16 cellular contexts compared by ENCODE assay signal in genomic region chr17:41529491-41529915, GRCh38. TPM values are rescaled to one million over a fixed set of nuclear protein-coding genes. Genes with fewer than 3 reads are reported as not detected.
DNase-seq lines count a peak whose midpoint lies in the region; ATAC-seq and TF ChIP-seq lines count a peak whose summit lies in the region.
"Had no signal": no experiment of that assay in that cellular context is flagged by ENCODE, and none has a peak within 500 bp of the region (broad histone marks: within the 10 kb centered on the region; RNA-seq: fewer than 3 reads in every experiment).

No MANE protein-coding gene starts in this region.

- no peak for TF ChIP-seq EP300 in SK-N-SH (IDR thresholded peaks at IDR 0.05; ENCODE audit: borderline replicate concordance in 1 of 2, low read depth in 1 of 2, low read length in 1 of 2)

- no peak for TF ChIP-seq RAD21 in SK-N-SH (IDR thresholded peaks at IDR 0.05; ENCODE audit: low read length)

- H3K4me1 ChIP-seq in SK-N-SH (ENCODE audit: control insufficient read depth in 1 of 2, insufficient read depth in 2 of 2, low read depth in 1 of 2, low read length in 1 of 2) (peaks cover 25 to 43% of the 10 kb centered on the region in 2 experiments), lower lobe of right lung (peaks cover 13% of the 10 kb centered on the region)

- peaks cover 0 to 3% of the 10 kb centered on the region in 2 donors for H3K4me1 Mint-ChIP-seq in natural killer cell treated with Interleukin-12 subunit alpha and Interleukin-12 subunit beta and Interleukin-15 and Interleukin-18, amount 100 ng/mL, for 72 hours (ENCODE audit: low read depth in 2 of 2)

- intact Hi-C loops in lower lobe of right lung (cut with DNase I): no loop called here

- peak overlapping the region; percentile 64 for H3K4me2 ChIP-seq in SK-N-SH

- no peaks in the 10 kb centered on the region for H4K20me1 ChIP-seq in SK-N-SH (ENCODE audit: insufficient read depth)

- peaks cover 33 to 45% of the 10 kb centered on the region in 2 donors for H3K27me3 Mint-ChIP-seq in natural killer cell treated with Interleukin-12 subunit alpha and Interleukin-12 subunit beta and Interleukin-15 and Interleukin-18, amount 100 ng/mL, for 72 hours

- no peaks in the 10 kb centered on the region for H3K36me3 Mint-ChIP-seq in natural killer cell treated with Interleukin-12 subunit alpha and Interleukin-12 subunit beta and Interleukin-15 and Interleukin-18, amount 100 ng/mL, for 72 hours
- H3K36me3 Mint-ChIP-seq: IgD-negative memory B cell had no signal

- no peak overlapping the region for H3K4me3 Mint-ChIP-seq in natural killer cell treated with Interleukin-12 subunit alpha and Interleukin-12 subunit beta and Interleukin-15 and Interleukin-18, amount 100 ng/mL, for 72 hours
- H3K4me3 Mint-ChIP-seq: activated CD4-positive, alpha-beta T cell treated with anti-CD3 and anti-CD28 coated beads, Interleukin-2, amount 10 ng/mL, durations not matched to agents 7 days and 5 days had no signal

- TF ChIP-seq CTCF in 22Rv1 (IDR thresholded peaks at IDR 0.05) (no peak), SK-N-SH (IDR thresholded peaks at IDR 0.05) (no peak), lower lobe of right lung (IDR thresholded peaks at IDR 0.05) (no peak)

- no peaks in the 10 kb centered on the region for H3K9me2 ChIP-seq in SK-N-SH

- peaks cover 17% of the 10 kb centered on the region for H3F3A ChIP-seq in SK-N-SH (replicated peaks; ENCODE audit: insufficient read depth)

- H3K9me3 ChIP-seq in SK-N-SH (no peaks in the 10 kb centered on the region), lower lobe of right lung (no peaks in the 10 kb centered on the region)

- H3K27ac ChIP-seq in 22Rv1 (peak overlapping the region; percentile 87), SK-N-SH (ENCODE audit: low read depth in 2 of 2, low read length in 1 of 2) (peak overlapping the region; percentile 94 to 99), lower lobe of right lung (peak overlapping the region; percentile 89)
- H3K27ac ChIP-seq: C4-2B had no signal

- H3K27ac Mint-ChIP-seq in natural killer cell treated with Interleukin-12 subunit alpha and Interleukin-12 subunit beta and Interleukin-15 and Interleukin-18, amount 100 ng/mL, for 72 hours: no peak overlapping the region
- H3K27ac Mint-ChIP-seq: activated CD4-positive, alpha-beta T cell treated with anti-CD3 and anti-CD28 coated beads, Interleukin-2, amount 10 ng/mL, durations not matched to agents 7 days and 5 days; IgD-negative memory B cell had no signal

- ATAC-seq in lower lobe of right lung: no peak
- no peak for ATAC-seq in GM18870 (IDR thresholded peaks at IDR 0.05; ENCODE audit: unreplicated experiment)
- ATAC-seq in natural killer cell treated with Interleukin-12 subunit alpha and Interleukin-12 subunit beta and Interleukin-15 and Interleukin-18, amount 100 ng/mL, for 72 hours: no peak
- no peak for ATAC-seq in HG03108 (IDR thresholded peaks at IDR 0.05; ENCODE audit: unreplicated experiment)

- H2AFZ ChIP-seq in SK-N-SH (ENCODE audit: low read depth): peak overlapping the region; percentile 53; the same call in 1 of the 2 replicates

- no peaks in the 10 kb centered on the region for H3K79me2 ChIP-seq in SK-N-SH (ENCODE audit: insufficient read depth)

- peak; percentile 23 for DNase-seq in EH (ENCODE audit: low read depth)
- DNase-seq in SK-N-SH: peak; percentile 53
- DNase-seq in lower lobe of right lung: no peak
- no peak for DNase-seq in natural killer cell treated with Interleukin-12 subunit alpha and Interleukin-12 subunit beta and Interleukin-15 and Interleukin-18, amount 100 ng/mL, for 72 hours (ENCODE audit: low spot score)
- no peak for DNase-seq in activated CD4-positive, alpha-beta T cell treated with anti-CD3 and anti-CD28 coated beads, Interleukin-2, amount 50 U/mL, for 4 hours
- DNase-seq: activated CD4-positive, alpha-beta T cell treated with anti-CD3 and anti-CD28 coated beads, Interleukin-2, amount 10 ng/mL, durations not matched to agents 7 days and 5 days; activated naive CD4-positive, alpha-beta T cell treated with anti-CD3 and anti-CD28 coated beads, Interleukin-2, amount 50 U/mL, for 16 hours; effector CD8-positive, alpha-beta T cell; hippocampal formation had no signal

- H3K9me3 Mint-ChIP-seq in natural killer cell treated with Interleukin-12 subunit alpha and Interleukin-12 subunit beta and Interleukin-15 and Interleukin-18, amount 100 ng/mL, for 72 hours: no peaks in the 10 kb centered on the region
- H3K9me3 Mint-ChIP-seq: activated CD4-positive, alpha-beta T cell treated with anti-CD3 and anti-CD28 coated beads, Interleukin-2, amount 10 ng/mL, durations not matched to agents 7 days and 5 days had no signal

- no peaks in the 10 kb centered on the region for H3K27me3 ChIP-seq in SK-N-SH (ENCODE audit: insufficient read depth)
- H3K27me3 ChIP-seq in lower lobe of right lung (ENCODE audit: low read depth): peaks cover 36% of the 10 kb centered on the region

- H3K4me3 ChIP-seq in SK-N-SH (ENCODE audit: low read depth in 2 of 2, low read length in 1 of 2) (no peak overlapping the region), lower lobe of right lung (no peak overlapping the region)
- H3K4me3 ChIP-seq: skin epidermis had no signal

- H3K36me3 ChIP-seq in SK-N-SH (replicated peaks in 1 of 2; ENCODE audit: control insufficient read depth in 1 of 2, insufficient read depth in 2 of 2, low read length in 1 of 2) (no peaks in the 10 kb centered on the region), lower lobe of right lung (peaks cover 3% of the 10 kb centered on the region)

- CTCF ChIA-PET in SK-N-SH (lab: Yijun Ruan, JAX): interaction anchor here (1.0 to 10.6 kb wide), 10 partner anchors 8 to 159 kb away, joined by 3 to 144 read pairs (median 8); partner anchors contain the start of gene EIF1

- WGBS in SK-N-SH (ENCODE audit: low lambda C conversion rate): 55% methylated on average over 3 of the region's 5 CpGs

- POLR2A ChIA-PET in SK-N-SH (lab: Yijun Ruan, JAX): interaction anchor here (1.2 to 2.8 kb wide), 7 partner anchors 9 to 160 kb away, joined by 4 to 30 read pairs (median 6); partner anchors contain the start of gene KRT15

- H3K9ac ChIP-seq in SK-N-SH: peak overlapping the region; percentile 52

TF ChIP-seq in SK-N-SH, 30 proteins besides CTCF, POLR2A, EP300 and RAD21 (continues in another document):
- no peak for TF ChIP-seq FOXJ3 (CRISPR knock-in tag; IDR thresholded peaks at IDR 0.05)
- no peak for TF ChIP-seq FOSL2 (IDR thresholded peaks at IDR 0.05; ENCODE audit: borderline replicate concordance, low read depth)
- TF ChIP-seq TAF1 (IDR thresholded peaks at IDR 0.05; ENCODE audit: borderline replicate concordance, low read depth, low read length): no peak
- TF ChIP-seq MXI1 (IDR thresholded peaks at IDR 0.05; ENCODE audit: low read depth, low read length): no peak
- TF ChIP-seq SIN3A (IDR thresholded peaks at IDR 0.05; ENCODE audit: borderline replicate concordance, low read depth, low read length): no peak
- TF ChIP-seq ZBTB33 (IDR thresholded peaks at IDR 0.05; ENCODE audit: borderline replicate concordance, low read depth): no peak
- no peak for TF ChIP-seq TEAD4 (IDR thresholded peaks at IDR 0.05; ENCODE audit: borderline replicate concordance, insufficient read depth)

RNA-seq across cellular contexts. Expression of gene KRT19, which starts 1.4 kb away (rescaled TPM):
- 1.8 and 2.5 TPM in 2 replicates for polyA plus RNA-seq in SK-N-SH (2012; rRNA removed)
- 1.7 and 2.3 TPM in 2 replicates for polyA plus RNA-seq in SK-N-SH (2012; cell fraction: cytosol; rRNA removed)
- 0.88 and 1.5 TPM in 2 replicates for polyA plus RNA-seq in SK-N-SH (2012; cell fraction: nucleus; rRNA removed)
- total RNA-seq in lower lobe of right lung: 212 TPM
- total RNA-seq in natural killer cell treated with Interleukin-12 subunit alpha and Interleukin-12 subunit beta and Interleukin-15 and Interleukin-18, amount 100 ng/mL, for 72 hours: not detected
- total RNA-seq: activated CD4-positive, alpha-beta T cell treated with anti-CD3 and anti-CD28 coated beads, Interleukin-2, amount 10 ng/mL, durations not matched to agents 7 days and 5 days had no signal
- polyA plus RNA-seq: IgD-negative memory B cell had no signal

RNA-seq across cellular contexts. Expression of gene KRT15, which starts 10.8 kb away (rescaled TPM):
- polyA plus RNA-seq in SK-N-SH (2012; rRNA removed): 16.9 and 17.0 TPM in 2 replicates
- polyA plus RNA-seq in SK-N-SH (2012; cell fraction: cytosol; rRNA removed): 9.7 and 12.7 TPM in 2 replicates
- polyA plus RNA-seq in SK-N-SH (2012; cell fraction: nucleus; rRNA removed): 33.8 and 36.0 TPM in 2 replicates
- 9.0 TPM for total RNA-seq in lower lobe of right lung
- not detected for total RNA-seq in natural killer cell treated with Interleukin-12 subunit alpha and Interleukin-12 subunit beta and Interleukin-15 and Interleukin-18, amount 100 ng/mL, for 72 hours
- total RNA-seq: activated CD4-positive, alpha-beta T cell treated with anti-CD3 and anti-CD28 coated beads, Interleukin-2, amount 10 ng/mL, durations not matched to agents 7 days and 5 days had no signal
- polyA plus RNA-seq: IgD-negative memory B cell had no signal

RNA-seq across cellular contexts. Expression of gene KRT13, which starts 24.1 kb away (rescaled TPM):
- polyA plus RNA-seq in SK-N-SH (2012; rRNA removed): 0.39 and 0.67 TPM in 2 replicates
- 0.06 and 0.37 TPM in 2 replicates for polyA plus RNA-seq in SK-N-SH (2012; cell fraction: cytosol; rRNA removed)
- 1.3 TPM in 2 replicates for polyA plus RNA-seq in SK-N-SH (2012; cell fraction: nucleus; rRNA removed)
- total RNA-seq in lower lobe of right lung: 5.2 TPM
- total RNA-seq in natural killer cell treated with Interleukin-12 subunit alpha and Interleukin-12 subunit beta and Interleukin-15 and Interleukin-18, amount 100 ng/mL, for 72 hours: not detected
- total RNA-seq: activated CD4-positive, alpha-beta T cell treated with anti-CD3 and anti-CD28 coated beads, Interleukin-2, amount 10 ng/mL, durations not matched to agents 7 days and 5 days had no signal
- polyA plus RNA-seq: IgD-negative memory B cell had no signal

RNA-seq across cellular contexts. Expression of gene KRT36, which starts 39.8 kb away (rescaled TPM):
- not detected in 2 replicates for polyA plus RNA-seq in SK-N-SH (2012; rRNA removed)
- polyA plus RNA-seq in SK-N-SH (2012; cell fraction: cytosol; rRNA removed): not detected in 2 replicates
- polyA plus RNA-seq in SK-N-SH (2012; cell fraction: nucleus; rRNA removed): not detected in 2 replicates
- not detected for total RNA-seq in lower lobe of right lung
- total RNA-seq in natural killer cell treated with Interleukin-12 subunit alpha and Interleukin-12 subunit beta and Interleukin-15 and Interleukin-18, amount 100 ng/mL, for 72 hours: not detected
- total RNA-seq: activated CD4-positive, alpha-beta T cell treated with anti-CD3 and anti-CD28 coated beads, Interleukin-2, amount 10 ng/mL, durations not matched to agents 7 days and 5 days; mucosa of gallbladder had no signal
- polyA plus RNA-seq: IgD-negative memory B cell had no signal

RNA-seq across cellular contexts. Expression of gene KRT9, which starts 42.4 kb away (rescaled TPM):
- polyA plus RNA-seq in SK-N-SH (2012; rRNA removed): not detected in 2 replicates
- not detected in 2 replicates for polyA plus RNA-seq in SK-N-SH (2012; cell fraction: cytosol; rRNA removed)
- not detected in 2 replicates for polyA plus RNA-seq in SK-N-SH (2012; cell fraction: nucleus; rRNA removed)
- total RNA-seq in lower lobe of right lung: not detected
- total RNA-seq in natural killer cell treated with Interleukin-12 subunit alpha and Interleukin-12 subunit beta and Interleukin-15 and Interleukin-18, amount 100 ng/mL, for 72 hours: not detected
- total RNA-seq: activated CD4-positive, alpha-beta T cell treated with anti-CD3 and anti-CD28 coated beads, Interleukin-2, amount 10 ng/mL, durations not matched to agents 7 days and 5 days; mucosa of gallbladder had no signal
- polyA plus RNA-seq: IgD-negative memory B cell had no signal

Comparison
In these comparisons a context has a peak if more than half of its experiments do, and no peak if none do; other contexts are left out.
1. DNase-seq: peak in EH (single experiment) and SK-N-SH (single experiment); none in lower lobe of right lung (single experiment), natural killer cell treated with Interleukin-12 subunit alpha and Interleukin-12 subunit beta and Interleukin-15 and Interleukin-18, amount 100 ng/mL, for 72 hours (single experiment) and activated CD4-positive, alpha-beta T cell treated with anti-CD3 and anti-CD28 coated beads, Interleukin-2, amount 50 U/mL, for 4 hours (0 of 2).
2. RNA of gene KRT19, which starts 1.4 kb away (total RNA-seq): 212 TPM in lower lobe of right lung (single experiment); not detected in natural killer cell treated with Interleukin-12 subunit alpha and Interleukin-12 subunit beta and Interleukin-15 and Interleukin-18, amount 100 ng/mL, for 72 hours; every median in the first group is over 100 times any median in the second.
3. RNA of gene KRT15, which starts 10.8 kb away (total RNA-seq): 9.0 TPM in lower lobe of right lung (single experiment); not detected in natural killer cell treated with Interleukin-12 subunit alpha and Interleukin-12 subunit beta and Interleukin-15 and Interleukin-18, amount 100 ng/mL, for 72 hours; every median in the first group is over 10 times any median in the second.
4. Peak in every context shown above with its lines, with median percentiles within 50 percentile points of each other: H3K27ac ChIP-seq.